In the genomic region with DNA sequence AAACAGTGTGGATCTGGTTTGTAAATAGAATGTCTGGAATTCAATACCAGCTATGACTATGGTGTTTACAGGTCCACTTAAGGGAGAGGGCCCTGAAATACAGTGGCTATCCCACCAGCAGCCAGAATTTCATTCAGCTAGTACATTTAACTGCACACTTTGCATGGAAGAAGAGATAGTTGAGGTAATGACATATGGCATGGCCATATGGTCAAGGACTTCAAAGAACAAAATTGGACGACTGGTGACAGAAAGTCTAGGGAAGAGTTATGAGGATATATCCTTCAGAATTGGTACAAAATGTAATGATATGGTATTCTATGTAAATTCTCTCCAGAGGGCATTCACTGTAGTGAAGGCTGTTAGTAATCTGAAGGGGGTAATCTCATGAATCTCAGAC, we compare ENCODE assay signal across 19 cellular contexts.
A peak's percentile ranks its signal among the peaks of the same experiment; 100 is the strongest.
DNase-seq lines count a peak whose midpoint lies in the region; ATAC-seq, FAIRE-seq and TF ChIP-seq lines count a peak whose summit lies in the region.
"Had no signal": no experiment of that assay in that cellular context is flagged by ENCODE, and none has a peak within 500 bp of the region (broad histone marks: within the 10 kb centered on the region; RNA-seq: fewer than 3 reads in every experiment).

No MANE protein-coding gene starts in this region.

- no peak overlapping the region for H3K27ac ChIP-seq in GM23338 (ENCODE audit: low read depth)
- H3K27ac ChIP-seq: 22Rv1, A549, C4-2B had no signal

- FAIRE-seq in GM19239 (lab: Jason Lieb, UNC), result peak; percentile 4
- FAIRE-seq: A549, GM18507 had no signal

- TF ChIP-seq CTCF in GM23338 (conservative IDR thresholded peaks at IDR 0.05; ENCODE audit: low read depth in 2 of 2), result no peak

- peaks cover 17% of the 10 kb centered on the region; the same call in 2 of the 3 replicates for H3K36me3 Mint-ChIP-seq in GM23338 (ENCODE audit: low read depth)

- no peak overlapping the region for H3K4me3 ChIP-seq in GM23338
- H3K4me3 ChIP-seq: A549 had no signal

- no peaks in the 10 kb centered on the region for H3K36me3 ChIP-seq in GM23338 (ENCODE audit: insufficient read depth)

- no peak overlapping the region for H3K4me3 Mint-ChIP-seq in GM23338
- H3K4me3 Mint-ChIP-seq: CD4-positive, alpha-beta memory T cell; HFFc6 had no signal

- DNase-seq in NCI-H1694 (lab: John Stamatoyannopoulos, UW) (peak; percentile 2), NCI-H1694 treated with DMSO at 0.1 percent for 48 hours (lab: John Stamatoyannopoulos, UW) (no peak), GM19239 (ENCODE audit: insufficient read length, low spot score) (no peak), cerebellar cortex (ENCODE audit: low spot score) (peak; percentile 53), DMS153 treated with DMSO at 0.1 percent for 48 hours (lab: John Stamatoyannopoulos, UW; ENCODE audit: unreplicated experiment) (no peak), GM23338 (ENCODE audit: low spot score) (no peak)
- DNase-seq in stimulated activated CD4-positive, alpha-beta T cell treated with anti-CD3 and anti-CD28 coated beads, Interleukin-4, amount 100 ng/mL, for 24 hours, result no peak
- DNase-seq: AML-193; CD4-positive, alpha-beta memory T cell; GDM1; GOT3; H7; HFFc6; KG1 had no signal

- no peak overlapping the region for H2AFZ ChIP-seq in GM23338

- peaks cover 6% of the 10 kb centered on the region; the same call in 1 of the 3 replicates for H3K4me1 Mint-ChIP-seq in GM23338
- H3K4me1 Mint-ChIP-seq: CD4-positive, alpha-beta memory T cell had no signal

- H3K79me2 ChIP-seq in GM23338 (replicated peaks; ENCODE audit: insufficient read depth), result no peaks in the 10 kb centered on the region

- no peak overlapping the region for H3K4me2 ChIP-seq in GM23338
- H3K4me2 ChIP-seq: A549 had no signal

- no peaks in the 10 kb centered on the region; the same call in 1 of the 2 replicates for H3K9me2 ChIP-seq in GM23338 (ENCODE audit: insufficient read depth)

- H3K27ac Mint-ChIP-seq in GM23338, result no peak overlapping the region
- H3K27ac Mint-ChIP-seq: CD4-positive, alpha-beta memory T cell; HFFc6 had no signal

- H3K9me3 Mint-ChIP-seq in GM23338, result peaks cover 12% of the 10 kb centered on the region; the same call in 2 of the 3 replicates
- H3K9me3 Mint-ChIP-seq: CD4-positive, alpha-beta memory T cell; HFFc6 had no signal

- ATAC-seq in GM23338, result no peak
- ATAC-seq: A549, HCT116 had no signal

- H3K27me3 ChIP-seq in GM23338 (ENCODE audit: insufficient read depth), result no peaks in the 10 kb centered on the region

- no peaks in the 10 kb centered on the region for H3F3A ChIP-seq in GM23338 (replicated peaks; ENCODE audit: low read depth)

- no peaks in the 10 kb centered on the region for H4K20me1 ChIP-seq in GM23338 (replicated peaks; ENCODE audit: insufficient read depth)

- no peaks in the 10 kb centered on the region for H3K4me1 ChIP-seq in GM23338 (ENCODE audit: insufficient read depth)
- H3K4me1 ChIP-seq: A549 had no signal

- no peaks in the 10 kb centered on the region for H3K27me3 Mint-ChIP-seq in GM23338 (ENCODE audit: insufficient read depth, low read depth, poor library complexity)
- H3K27me3 Mint-ChIP-seq: CD4-positive, alpha-beta memory T cell had no signal

TF ChIP-seq in GM23338, 12 proteins besides CTCF, POLR2A, EP300 and RAD21:
- TF ChIP-seq EZH2phosphoT487 (IDR thresholded peaks at IDR 0.05; ENCODE audit: unreplicated experiment), result no peak
- TF ChIP-seq, protein P1, sequence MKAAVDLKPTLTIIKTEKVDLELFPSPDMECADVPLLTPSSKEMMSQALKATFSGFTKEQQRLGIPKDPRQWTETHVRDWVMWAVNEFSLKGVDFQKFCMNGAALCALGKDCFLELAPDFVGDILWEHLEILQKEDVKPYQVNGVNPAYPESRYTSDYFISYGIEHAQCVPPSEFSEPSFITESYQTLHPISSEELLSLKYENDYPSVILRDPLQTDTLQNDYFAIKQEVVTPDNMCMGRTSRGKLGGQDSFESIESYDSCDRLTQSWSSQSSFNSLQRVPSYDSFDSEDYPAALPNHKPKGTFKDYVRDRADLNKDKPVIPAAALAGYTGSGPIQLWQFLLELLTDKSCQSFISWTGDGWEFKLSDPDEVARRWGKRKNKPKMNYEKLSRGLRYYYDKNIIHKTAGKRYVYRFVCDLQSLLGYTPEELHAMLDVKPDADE (IDR thresholded peaks at IDR 0.05), result no peak
- no peak for TF ChIP-seq CREB1 (CRISPR knock-in tag; IDR thresholded peaks at IDR 0.05; ENCODE audit: low read depth)
- TF ChIP-seq, protein P2, sequence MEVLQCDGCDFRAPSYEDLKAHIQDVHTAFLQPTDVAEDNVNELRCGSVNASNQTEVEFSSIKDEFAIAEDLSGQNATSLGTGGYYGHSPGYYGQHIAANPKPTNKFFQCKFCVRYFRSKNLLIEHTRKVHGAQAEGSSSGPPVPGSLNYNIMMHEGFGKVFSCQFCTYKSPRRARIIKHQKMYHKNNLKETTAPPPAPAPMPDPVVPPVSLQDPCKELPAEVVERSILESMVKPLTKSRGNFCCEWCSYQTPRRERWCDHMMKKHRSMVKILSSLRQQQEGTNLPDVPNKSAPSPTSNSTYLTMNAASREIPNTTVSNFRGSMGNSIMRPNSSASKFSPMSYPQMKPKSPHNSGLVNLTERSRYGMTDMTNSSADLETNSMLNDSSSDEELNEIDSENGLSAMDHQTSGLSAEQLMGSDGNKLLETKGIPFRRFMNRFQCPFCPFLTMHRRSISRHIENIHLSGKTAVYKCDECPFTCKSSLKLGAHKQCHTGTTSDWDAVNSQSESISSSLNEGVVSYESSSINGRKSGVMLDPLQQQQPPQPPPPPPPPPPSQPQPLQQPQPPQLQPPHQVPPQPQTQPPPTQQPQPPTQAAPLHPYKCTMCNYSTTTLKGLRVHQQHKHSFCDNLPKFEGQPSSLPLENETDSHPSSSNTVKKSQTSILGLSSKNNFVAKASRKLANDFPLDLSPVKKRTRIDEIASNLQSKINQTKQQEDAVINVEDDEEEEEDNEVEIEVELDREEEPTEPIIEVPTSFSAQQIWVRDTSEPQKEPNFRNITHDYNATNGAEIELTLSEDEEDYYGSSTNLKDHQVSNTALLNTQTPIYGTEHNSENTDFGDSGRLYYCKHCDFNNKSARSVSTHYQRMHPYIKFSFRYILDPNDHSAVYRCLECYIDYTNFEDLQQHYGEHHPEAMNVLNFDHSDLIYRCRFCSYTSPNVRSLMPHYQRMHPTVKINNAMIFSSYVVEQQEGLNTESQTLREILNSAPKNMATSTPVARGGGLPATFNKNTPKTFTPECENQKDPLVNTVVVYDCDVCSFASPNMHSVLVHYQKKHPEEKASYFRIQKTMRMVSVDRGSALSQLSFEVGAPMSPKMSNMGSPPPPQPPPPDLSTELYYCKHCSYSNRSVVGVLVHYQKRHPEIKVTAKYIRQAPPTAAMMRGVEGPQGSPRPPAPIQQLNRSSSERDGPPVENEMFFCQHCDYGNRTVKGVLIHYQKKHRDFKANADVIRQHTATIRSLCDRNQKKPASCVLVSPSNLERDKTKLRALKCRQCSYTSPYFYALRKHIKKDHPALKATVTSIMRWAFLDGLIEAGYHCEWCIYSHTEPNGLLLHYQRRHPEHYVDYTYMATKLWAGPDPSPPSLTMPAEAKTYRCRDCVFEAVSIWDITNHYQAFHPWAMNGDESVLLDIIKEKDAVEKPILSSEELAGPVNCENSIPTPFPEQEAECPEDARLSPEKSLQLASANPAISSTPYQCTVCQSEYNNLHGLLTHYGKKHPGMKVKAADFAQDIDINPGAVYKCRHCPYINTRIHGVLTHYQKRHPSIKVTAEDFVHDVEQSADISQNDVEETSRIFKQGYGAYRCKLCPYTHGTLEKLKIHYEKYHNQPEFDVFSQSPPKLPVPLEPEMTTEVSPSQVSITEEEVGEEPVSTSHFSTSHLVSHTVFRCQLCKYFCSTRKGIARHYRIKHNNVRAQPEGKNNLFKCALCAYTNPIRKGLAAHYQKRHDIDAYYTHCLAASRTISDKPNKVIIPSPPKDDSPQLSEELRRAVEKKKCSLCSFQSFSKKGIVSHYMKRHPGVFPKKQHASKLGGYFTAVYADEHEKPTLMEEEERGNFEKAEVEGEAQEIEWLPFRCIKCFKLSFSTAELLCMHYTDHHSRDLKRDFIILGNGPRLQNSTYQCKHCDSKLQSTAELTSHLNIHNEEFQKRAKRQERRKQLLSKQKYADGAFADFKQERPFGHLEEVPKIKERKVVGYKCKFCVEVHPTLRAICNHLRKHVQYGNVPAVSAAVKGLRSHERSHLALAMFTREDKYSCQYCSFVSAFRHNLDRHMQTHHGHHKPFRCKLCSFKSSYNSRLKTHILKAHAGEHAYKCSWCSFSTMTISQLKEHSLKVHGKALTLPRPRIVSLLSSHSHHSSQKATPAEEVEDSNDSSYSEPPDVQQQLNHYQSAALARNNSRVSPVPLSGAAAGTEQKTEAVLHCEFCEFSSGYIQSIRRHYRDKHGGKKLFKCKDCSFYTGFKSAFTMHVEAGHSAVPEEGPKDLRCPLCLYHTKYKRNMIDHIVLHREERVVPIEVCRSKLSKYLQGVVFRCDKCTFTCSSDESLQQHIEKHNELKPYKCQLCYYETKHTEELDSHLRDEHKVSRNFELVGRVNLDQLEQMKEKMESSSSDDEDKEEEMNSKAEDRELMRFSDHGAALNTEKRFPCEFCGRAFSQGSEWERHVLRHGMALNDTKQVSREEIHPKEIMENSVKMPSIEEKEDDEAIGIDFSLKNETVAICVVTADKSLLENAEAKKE (CRISPR knock-in tag; IDR thresholded peaks at IDR 0.05), result no peak
- TF ChIP-seq POLR2AphosphoS5 (IDR thresholded peaks at IDR 0.05; ENCODE audit: low read depth), result no peak
- no peak for TF ChIP-seq STAT1 (IDR thresholded peaks at IDR 0.05; ENCODE audit: unreplicated experiment)

Comparison
In these comparisons a context has a peak if more than half of its experiments do, and no peak if none do; other contexts are left out.
1. DNase-seq: peak in NCI-H1694 (single experiment) and cerebellar cortex (single experiment); none in NCI-H1694 treated with DMSO at 0.1 percent for 48 hours (single experiment), GM19239 (single experiment), stimulated activated CD4-positive, alpha-beta T cell treated with anti-CD3 and anti-CD28 coated beads, Interleukin-4, amount 100 ng/mL, for 24 hours (single experiment), DMS153 treated with DMSO at 0.1 percent for 48 hours (single experiment) and GM23338 (single experiment).